Comparison of ENCODE assay signal across 9 cellular contexts in genomic region chr12:102406033-102406584, GRCh38.
A peak's percentile ranks its signal among the peaks of the same experiment; 100 is the strongest.
DNase-seq lines count a peak whose midpoint lies in the region; ATAC-seq lines count a peak whose summit lies in the region.
"Had no signal": no experiment of that assay in that cellular context is flagged by ENCODE, and none has a peak within 500 bp of the region (broad histone marks: within the 10 kb centered on the region; RNA-seq: fewer than 3 reads in every experiment).

No MANE protein-coding gene starts in this region.

- no peak overlapping the region for H3K27ac Mint-ChIP-seq in activated naive CD8-positive, alpha-beta T cell treated with anti-CD3 and anti-CD28 coated beads, Interleukin-2, amount 50 U/mL, for 24 hours

- DNase-seq in NCI-H187 treated with DMSO at 0.1 percent for 48 hours (lab: John Stamatoyannopoulos, UW) (peak; percentile 66), dermis microvascular lymphatic vessel endothelial cell (ENCODE audit: low read depth in 2 of 2) (peak; percentile 50 to 77), renal cortical epithelial cell (ENCODE audit: low read depth) (peak; percentile 7), NOMO-1 treated with DMSO at 0.1 percent for 48 hours (lab: John Stamatoyannopoulos, UW; ENCODE audit: unreplicated experiment) (no peak)
- DNase-seq in activated naive CD8-positive, alpha-beta T cell treated with anti-CD3 and anti-CD28 coated beads, Interleukin-2, amount 50 U/mL, for 24 hours: no peak
- DNase-seq: activated T-cell treated with anti-CD3 and anti-CD28 coated beads, Interleukin-2, amount 50 U/mL, for 1 hour had no signal

- H3K27me3 Mint-ChIP-seq in activated naive CD8-positive, alpha-beta T cell treated with anti-CD3 and anti-CD28 coated beads, Interleukin-2, amount 50 U/mL, for 24 hours: peaks cover 15% of the 10 kb centered on the region

- peaks cover 4% of the 10 kb centered on the region for H3K9me3 Mint-ChIP-seq in activated naive CD8-positive, alpha-beta T cell treated with anti-CD3 and anti-CD28 coated beads, Interleukin-2, amount 50 U/mL, for 24 hours

- H3K4me1 Mint-ChIP-seq in activated naive CD8-positive, alpha-beta T cell treated with anti-CD3 and anti-CD28 coated beads, Interleukin-2, amount 50 U/mL, for 24 hours: peaks cover 25% of the 10 kb centered on the region

- H3K36me3 Mint-ChIP-seq in activated naive CD8-positive, alpha-beta T cell treated with anti-CD3 and anti-CD28 coated beads, Interleukin-2, amount 50 U/mL, for 24 hours (ENCODE audit: low read depth): no peaks in the 10 kb centered on the region

- ATAC-seq in GM19463 (IDR thresholded peaks at IDR 0.05; ENCODE audit: unreplicated experiment) (peak; percentile 68), HG03565 (IDR thresholded peaks at IDR 0.05; ENCODE audit: unreplicated experiment) (no peak), HG02981 (IDR thresholded peaks at IDR 0.05; ENCODE audit: unreplicated experiment) (no peak)
- no peak for ATAC-seq in activated naive CD8-positive, alpha-beta T cell treated with anti-CD3 and anti-CD28 coated beads, Interleukin-2, amount 50 U/mL, for 24 hours

- no peak overlapping the region for H3K4me3 Mint-ChIP-seq in activated naive CD8-positive, alpha-beta T cell treated with anti-CD3 and anti-CD28 coated beads, Interleukin-2, amount 50 U/mL, for 24 hours

Comparison
In these comparisons a context has a peak if more than half of its experiments do, and no peak if none do; other contexts are left out.
1. DNase-seq: peak in NCI-H187 treated with DMSO at 0.1 percent for 48 hours (single experiment), dermis microvascular lymphatic vessel endothelial cell (2 of 2) and renal cortical epithelial cell (single experiment); none in activated naive CD8-positive, alpha-beta T cell treated with anti-CD3 and anti-CD28 coated beads, Interleukin-2, amount 50 U/mL, for 24 hours (single experiment) and NOMO-1 treated with DMSO at 0.1 percent for 48 hours (single experiment).